ENCODE assay signal across 21 cellular contexts in genomic region chr6:85361643-85362014, GRCh38.
DNase-seq lines count a peak whose midpoint lies in the region; ATAC-seq and TF ChIP-seq lines count a peak whose summit lies in the region.
"Had no signal": no experiment of that assay in that cellular context is flagged by ENCODE, and none has a peak within 500 bp of the region (broad histone marks: within the 10 kb centered on the region; RNA-seq: fewer than 3 reads in every experiment).

No MANE protein-coding gene starts in this region.

- H4K12ac ChIP-seq in trophoblast cell (ENCODE audit: low read depth, low read length), result no peak overlapping the region

- H2AK5ac ChIP-seq in trophoblast cell (ENCODE audit: low read length), result no peak overlapping the region

- peak; percentile 26 for DNase-seq in Calu3
- DNase-seq in RWPE1 (ENCODE audit: low spot score), result no peak
- no peak for DNase-seq in epithelial cell of prostate (ENCODE audit: low read depth, low spot score)
- DNase-seq in trophoblast cell, result no peak
- DNase-seq in gastrocnemius medialis, result no peak
- no peak for DNase-seq in stimulated activated CD4-positive, alpha-beta T cell treated with anti-CD3 and anti-CD28 coated beads, Interleukin-1b, Interleukin-23, amount 100 ng/mL, for 48 hours
- no peak for DNase-seq in activated CD8-positive, alpha-beta memory T cell treated with anti-CD3 and anti-CD28 coated beads for 24 hours
- DNase-seq in activated CD4-positive, alpha-beta T cell treated with anti-CD3 and anti-CD28 coated beads for 4 hours, result no peak
- DNase-seq: activated CD4-positive, alpha-beta T cell treated with anti-CD3 and anti-CD28 coated beads, Interleukin-2, amount 50 U/mL, for 4 hours; activated naive CD4-positive, alpha-beta T cell treated with anti-CD3 and anti-CD28 coated beads for 36 hours; DMS 273 treated with DMSO at 0.1 percent for 48 hours; endodermal cell; GDM1; hypothalamus; NCI-H187 treated with DMSO at 0.1 percent for 48 hours; nephron progenitor cell; psoas muscle; spleen; stimulated activated CD8-positive, alpha-beta memory T cell treated with anti-CD3 and anti-CD28 coated beads, Interleukin-4, amount 100 ng/mL, for 48 hours had no signal

- peak overlapping the region; percentile 89 for H3K27ac Mint-ChIP-seq in Calu3 (ENCODE audit: unreplicated experiment)
- H3K27ac Mint-ChIP-seq: activated naive CD4-positive, alpha-beta T cell treated with anti-CD3 and anti-CD28 coated beads for 36 hours; endodermal cell; nephron progenitor cell had no signal

- H2BK120ac ChIP-seq in trophoblast cell (ENCODE audit: insufficient read depth, low read length, poor library complexity), result peak overlapping the region; percentile 93

- no peak overlapping the region for H3K4ac ChIP-seq in trophoblast cell (ENCODE audit: low read depth, low read length)

- in situ Hi-C loops in gastrocnemius medialis (cut with MboI; ENCODE audit: low sequenced_read_pairs in 4 of 4), result loop anchor here in 1 of 4 donors (5.0 kb wide), 1 partner anchor 121 kb away; no protein-coding TSS in a partner anchor

- H3K27ac ChIP-seq in RWPE1 (peak overlapping the region; percentile 72), epithelial cell of prostate (peak overlapping the region; percentile 79), trophoblast cell (ENCODE audit: low read depth, low read length) (peak overlapping the region; percentile 64), gastrocnemius medialis (no peak overlapping the region)
- H3K27ac ChIP-seq: psoas muscle, spleen had no signal

- peak overlapping the region; percentile 98 for H2BK12ac ChIP-seq in trophoblast cell (ENCODE audit: low read length)

- peak overlapping the region; percentile 87 for H3K18ac ChIP-seq in trophoblast cell (ENCODE audit: low read length)

- no TSS peak for BruUV-seq in Calu3 (replicated peaks; lab: Mats Ljungman, UMichigan)

- no peak overlapping the region for H3K23ac ChIP-seq in trophoblast cell (ENCODE audit: low read length)

- H3K27me3 Mint-ChIP-seq in Calu3 (ENCODE audit: unreplicated experiment), result no peaks in the 10 kb centered on the region

- intact Hi-C loops in Calu3 (cut with micrococcal nuclease; ENCODE audit: unreplicated experiment), result loop anchor here (1.0 to 5.0 kb wide), 3 partner anchors 44 to 231 kb away; partner anchors contain the start of gene SNX14
- intact Hi-C loops in gastrocnemius medialis (cut with DNase I; ENCODE audit: low total_unique reads), result no loop called here

- H3K27me3 ChIP-seq in trophoblast cell (ENCODE audit: insufficient read depth, low read length) (no peaks in the 10 kb centered on the region), gastrocnemius medialis (no peaks in the 10 kb centered on the region)
- H3K27me3 ChIP-seq: spleen had no signal

- CTCF ChIA-PET in Calu3 (lab: Charles Lee), result interaction anchor here (0.9 to 3.7 kb wide), 8 partner anchors 29 to 133 kb away, joined by 3 to 20 read pairs (median 6); partner anchors contain the start of gene NT5E
- CTCF ChIA-PET in RWPE1 (lab: Yijun Ruan, JAX), result interaction anchor here (0.6 kb wide), 1 partner anchor 122 kb away, joined by 5 read pairs; no protein-coding TSS in a partner anchor

- H3K79me2 ChIP-seq in trophoblast cell (ENCODE audit: control insufficient read depth, insufficient read depth, low read length, poor library complexity), result no peaks in the 10 kb centered on the region

- no peak overlapping the region for H4K8ac ChIP-seq in trophoblast cell (ENCODE audit: low read depth, low read length)

- H3K4me1 Mint-ChIP-seq in Calu3 (ENCODE audit: low read depth, unreplicated experiment), result peaks cover 47% of the 10 kb centered on the region
- H3K4me1 Mint-ChIP-seq: endodermal cell, nephron progenitor cell had no signal

- H3K9me3 ChIP-seq in trophoblast cell (ENCODE audit: insufficient read depth, low read depth, low read length), result no peaks in the 10 kb centered on the region
- no peaks in the 10 kb centered on the region for H3K9me3 ChIP-seq in gastrocnemius medialis
- H3K9me3 ChIP-seq: HAP-1, psoas muscle, spleen had no signal

- H3K9ac ChIP-seq in trophoblast cell (ENCODE audit: low read length), result no peak overlapping the region

- H3K36me3 Mint-ChIP-seq in Calu3 (ENCODE audit: insufficient read depth, unreplicated experiment), result peaks cover 9% of the 10 kb centered on the region

- H3K4me1 ChIP-seq in trophoblast cell (ENCODE audit: control insufficient read depth in 1 of 2, insufficient read depth in 2 of 2, low read length in 2 of 2) (peaks cover 3% of the 10 kb centered on the region in 2 experiments), gastrocnemius medialis (no peaks in the 10 kb centered on the region)
- H3K4me1 ChIP-seq: HAP-1, psoas muscle, spleen had no signal

- no peak for TF ChIP-seq POLR2A in gastrocnemius medialis (IDR thresholded peaks at IDR 0.05)

- peaks cover 2% of the 10 kb centered on the region for H3K79me1 ChIP-seq in trophoblast cell (ENCODE audit: low read length)

- peak overlapping the region; percentile 86 for H4K91ac ChIP-seq in trophoblast cell (ENCODE audit: low read depth, low read length)

- no peak overlapping the region for H2AFZ ChIP-seq in trophoblast cell (ENCODE audit: insufficient read depth, low read length, poor library complexity)

- peak overlapping the region; percentile 60 for H2BK5ac ChIP-seq in trophoblast cell (ENCODE audit: low read depth, low read length, poor library complexity)

- no peak for ATAC-seq in gastrocnemius medialis
- ATAC-seq: K562 had no signal

- H3K36me3 ChIP-seq in trophoblast cell (ENCODE audit: control insufficient read depth in 1 of 2, insufficient read depth in 2 of 2, low read length in 2 of 2) (no peaks in the 10 kb centered on the region), gastrocnemius medialis (no peaks in the 10 kb centered on the region)
- H3K36me3 ChIP-seq: HAP-1, spleen had no signal

- TF ChIP-seq CTCF in Calu3 (IDR thresholded peaks at IDR 0.05; ENCODE audit: unreplicated experiment), result no peak
- TF ChIP-seq CTCF in RWPE1 (conservative IDR thresholded peaks at IDR 0.05; ENCODE audit: low read depth), result no peak
- TF ChIP-seq CTCF in gastrocnemius medialis (IDR thresholded peaks at IDR 0.05 in 4 of 5, conservative IDR thresholded peaks at IDR 0.05 in 1 of 5), result no peak

- POLR2A ChIA-PET in RWPE1 (lab: Yijun Ruan, JAX; ENCODE audit: low non-redundant PET), result no interaction called here

- no peaks in the 10 kb centered on the region for H3K9me3 Mint-ChIP-seq in Calu3 (ENCODE audit: low read depth, unreplicated experiment)
- H3K9me3 Mint-ChIP-seq: activated naive CD4-positive, alpha-beta T cell treated with anti-CD3 and anti-CD28 coated beads for 36 hours; endodermal cell had no signal

- no peak overlapping the region for H3K4me3 ChIP-seq in trophoblast cell (ENCODE audit: low read depth, low read length)
- H3K4me3 ChIP-seq in gastrocnemius medialis, result no peak overlapping the region
- H3K4me3 ChIP-seq: HAP-1, K562, psoas muscle, spleen had no signal

- H3K4me3 Mint-ChIP-seq in Calu3 (ENCODE audit: low read depth, unreplicated experiment), result no peak overlapping the region
- H3K4me3 Mint-ChIP-seq: activated naive CD4-positive, alpha-beta T cell treated with anti-CD3 and anti-CD28 coated beads for 36 hours; endodermal cell; nephron progenitor cell had no signal

- peak overlapping the region; percentile 70 for H3K14ac ChIP-seq in trophoblast cell (ENCODE audit: low read length)

- WGBS in trophoblast cell (ENCODE audit: extremely low coverage, insufficient coverage, insufficient read length), result no CpG with 5 or more reads among the region's 2 CpGs

- no peak overlapping the region for H3K4me2 ChIP-seq in trophoblast cell (ENCODE audit: low read length)

Comparison
In these comparisons a context has a peak if more than half of its experiments do, and no peak if none do; other contexts are left out.
1. H3K27ac ChIP-seq: peak in RWPE1 (single experiment), epithelial cell of prostate (single experiment) and trophoblast cell (single experiment); none in gastrocnemius medialis (0 of 4).